Comparison of ENCODE assay signal across 14 cellular contexts in the genomic region with DNA sequence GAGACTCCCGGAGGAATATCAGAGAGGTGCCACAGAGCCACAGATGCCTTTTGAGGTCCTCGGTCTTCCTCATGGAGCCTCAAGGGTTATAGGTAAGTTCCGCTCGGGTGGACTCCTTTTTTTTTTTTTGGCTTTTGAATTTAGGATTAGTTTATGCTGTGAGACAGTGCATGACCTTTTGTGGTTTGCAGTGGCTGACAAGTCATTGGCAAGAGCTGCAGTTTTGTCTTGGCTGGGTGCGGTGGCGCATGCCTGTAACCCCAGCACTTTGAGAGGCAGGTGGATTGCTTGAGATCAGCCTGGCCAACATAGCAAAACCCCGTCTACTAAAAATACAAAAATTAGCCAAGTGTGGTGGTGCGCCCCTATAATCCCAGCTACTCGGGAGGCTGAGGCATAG. TPM values are rescaled to one million over a fixed set of nuclear protein-coding genes. Genes with fewer than 3 reads are reported as not detected.
DNase-seq lines count a peak whose midpoint lies in the region; ATAC-seq lines count a peak whose summit lies in the region.
"Had no signal": no experiment of that assay in that cellular context is flagged by ENCODE, and none has a peak within 500 bp of the region (broad histone marks: within the 10 kb centered on the region; RNA-seq: fewer than 3 reads in every experiment).

No MANE protein-coding gene starts in this region.

- ATAC-seq in activated CD4-positive, CD25-positive, alpha-beta regulatory T cell treated with anti-CD3 and anti-CD28 coated beads, Interleukin-2, amount 50 U/mL, for 24 hours = no peak
- peak; percentile 22 for ATAC-seq in GM21360 (IDR thresholded peaks at IDR 0.05; ENCODE audit: unreplicated experiment)
- ATAC-seq in HG03571 (IDR thresholded peaks at IDR 0.05; ENCODE audit: unreplicated experiment) = peak; percentile 36
- ATAC-seq: upper lobe of right lung had no signal

- DNase-seq in activated CD4-positive, CD25-positive, alpha-beta regulatory T cell treated with anti-CD3 and anti-CD28 coated beads, Interleukin-2, amount 50 U/mL, for 72 hours = peak; percentile 50
- DNase-seq in myocyte (ENCODE audit: low read depth) = peak; percentile 9
- no peak for DNase-seq in KG1 (lab: John Stamatoyannopoulos, UW)
- DNase-seq in Ammon's horn (ENCODE audit: low spot score) = no peak
- DNase-seq in HPDE6-E6E7 (ENCODE audit: extremely low spot score) = no peak
- DNase-seq: CD4-positive, alpha-beta memory T cell; endodermal cell; foreskin fibroblast; NCI-H1105; SK-N-SH; upper lobe of right lung had no signal

RNA-seq across cellular contexts. Expression of gene GRSF1, which starts 4.5 kb away (rescaled TPM):
- total RNA-seq in myocyte = 194 and 204 TPM in 2 replicates
- 75.9 TPM for polyA plus RNA-seq in myocyte (2012)

RNA-seq across cellular contexts. Expression of gene MOB1B, which starts 58.0 kb away (rescaled TPM):
- 59.6 and 65.1 TPM in 2 replicates for total RNA-seq in myocyte
- 12.9 TPM for polyA plus RNA-seq in myocyte (2012)

Comparison
In these comparisons a context has a peak if more than half of its experiments do, and no peak if none do; other contexts are left out.
1. DNase-seq: peak in activated CD4-positive, CD25-positive, alpha-beta regulatory T cell treated with anti-CD3 and anti-CD28 coated beads, Interleukin-2, amount 50 U/mL, for 72 hours (single experiment) and myocyte (single experiment); none in KG1 (single experiment), Ammon's horn (single experiment) and HPDE6-E6E7 (single experiment).
2. ATAC-seq: peak in GM21360 (single experiment) and HG03571 (single experiment); none in activated CD4-positive, CD25-positive, alpha-beta regulatory T cell treated with anti-CD3 and anti-CD28 coated beads, Interleukin-2, amount 50 U/mL, for 24 hours (0 of 2).